Comparison of ENCODE assay signal across 16 cellular contexts in the genomic region with DNA sequence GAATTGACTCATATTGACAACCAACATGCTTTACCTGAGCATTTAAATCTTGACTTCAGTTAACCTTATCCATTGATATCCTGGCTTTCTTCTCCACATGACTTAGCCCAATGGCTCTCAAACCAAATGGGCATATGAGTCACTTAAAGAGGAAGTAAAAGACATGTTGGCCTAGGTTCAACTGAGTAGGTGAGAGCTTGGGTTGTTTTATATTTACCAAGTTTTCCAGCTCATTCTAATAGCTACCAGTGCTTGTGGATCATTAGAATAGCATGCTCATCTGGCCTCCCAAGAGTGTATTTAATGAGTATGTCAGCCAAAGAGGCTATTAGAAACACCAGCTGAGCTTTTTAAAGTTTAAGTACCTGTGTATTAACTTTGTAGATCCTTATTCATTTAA.
"Had no signal": no experiment of that assay in that cellular context is flagged by ENCODE, and none has a peak within 500 bp of the region (broad histone marks: within the 10 kb centered on the region; RNA-seq: fewer than 3 reads in every experiment).

No MANE protein-coding gene starts in this region.

- H3K4me1 ChIP-seq: ascending aorta, gastrocnemius medialis, heart right ventricle, spleen, upper lobe of right lung had no signal

- DNase-seq: activated CD4-positive, alpha-beta T cell treated with anti-CD3 and anti-CD28 coated beads for 1 hour; activated CD8-positive, alpha-beta memory T cell treated with anti-CD3 and anti-CD28 coated beads for 24 hours; activated CD8-positive, alpha-beta memory T cell treated with anti-CD3 and anti-CD28 coated beads, Interleukin-2, amount 50 U/mL, for 48 hours; activated gamma-delta T cell; gastrocnemius medialis; heart right ventricle; kidney glomerular epithelial cell; occipital lobe; posterior cingulate gyrus; retina; spleen; stimulated activated naive B cell treated with anti-CD40 and anti-IgM and Interleukin-4, amounts not matched to agents 10 μg/mL and 1 μg/mL and 100 μg/mL, for 72 hours; upper lobe of right lung had no signal

- H3K36me3 ChIP-seq: ascending aorta, gastrocnemius medialis, heart right ventricle, spleen, upper lobe of right lung had no signal

- H3K4me3 ChIP-seq: ascending aorta, coronary artery, gastrocnemius medialis, heart right ventricle, spleen, upper lobe of right lung had no signal

- H3K9me3 ChIP-seq: ascending aorta, gastrocnemius medialis, spleen, upper lobe of right lung had no signal

- H3K27me3 ChIP-seq: ascending aorta, gastrocnemius medialis, heart right ventricle, spleen, upper lobe of right lung had no signal

- ATAC-seq: gastrocnemius medialis; heart right ventricle; stimulated activated naive B cell treated with anti-CD40 and anti-IgM and Interleukin-4, amounts not matched to agents 10 μg/mL and 1 μg/mL and 100 μg/mL, for 72 hours; upper lobe of right lung had no signal

- H3K27ac ChIP-seq: ascending aorta, coronary artery, gastrocnemius medialis, heart right ventricle, spleen, upper lobe of right lung, VCaP had no signal
